ENCODE assay signal across 36 cellular contexts in genomic region chr7:86477343-86477742, GRCh38.
"Had no signal": no experiment of that assay in that cellular context is flagged by ENCODE, and none has a peak within 500 bp of the region (broad histone marks: within the 10 kb centered on the region; RNA-seq: fewer than 3 reads in every experiment).

No MANE protein-coding gene starts in this region.

- H3K27me3 Mint-ChIP-seq: activated naive CD4-positive, alpha-beta T cell treated with anti-CD3 and anti-CD28 coated beads, Interleukin-2, amount 10 ng/mL, durations not matched to agents 7 days and 5 days; activated naive CD4-positive, alpha-beta T cell treated with anti-CD3 and anti-CD28 coated beads, Interleukin-2, amount 50 U/mL, for 24 hours; activated naive CD8-positive, alpha-beta T cell; activated naive CD8-positive, alpha-beta T cell treated with anti-CD3 and anti-CD28 coated beads for 36 hours; activated naive CD8-positive, alpha-beta T cell treated with anti-CD3 and anti-CD28 coated beads, Interleukin-2, amount 10 ng/mL, durations not matched to agents 7 days and 5 days; activated naive CD8-positive, alpha-beta T cell treated with anti-CD3 and anti-CD28 coated beads, Interleukin-2, amount 50 U/mL, for 24 hours; activated T-cell treated with anti-CD3 and anti-CD28 coated beads, Interleukin-2, amount 50 U/mL, for 24 hours; activated T-helper 17 cell treated with anti-CD3 and anti-CD28 coated beads, Interleukin-2, amount 50 U/mL, for 72 hours; central memory CD8-positive, alpha-beta T cell had no signal

- H3K4me1 Mint-ChIP-seq: activated naive CD4-positive, alpha-beta T cell treated with anti-CD3 and anti-CD28 coated beads, Interleukin-2, amount 10 ng/mL, durations not matched to agents 7 days and 5 days; activated naive CD4-positive, alpha-beta T cell treated with anti-CD3 and anti-CD28 coated beads, Interleukin-2, amount 50 U/mL, for 24 hours; activated naive CD8-positive, alpha-beta T cell treated with anti-CD3 and anti-CD28 coated beads for 36 hours; activated naive CD8-positive, alpha-beta T cell treated with anti-CD3 and anti-CD28 coated beads, Interleukin-2, amount 10 ng/mL, durations not matched to agents 7 days and 5 days; activated naive CD8-positive, alpha-beta T cell treated with anti-CD3 and anti-CD28 coated beads, Interleukin-2, amount 50 U/mL, for 24 hours; activated T-helper 17 cell treated with anti-CD3 and anti-CD28 coated beads, Interleukin-2, amount 50 U/mL, for 72 hours; central memory CD8-positive, alpha-beta T cell had no signal

- DNase-seq: activated effector memory CD4-positive, alpha-beta T cell treated with anti-CD3 and anti-CD28 coated beads, Interleukin-2, amount 50 U/mL, for 16 hours; activated effector memory CD4-positive, alpha-beta T cell treated with Interleukin-2 at 50 U/mL for 16 hours; activated gamma-delta T cell; activated gamma-delta T cell treated with Interleukin-2 at 50 U/mL for 16 hours; activated naive CD4-positive, alpha-beta T cell; activated naive CD4-positive, alpha-beta T cell treated with anti-CD3 and anti-CD28 coated beads for 36 hours; activated naive CD4-positive, alpha-beta T cell treated with anti-CD3 and anti-CD28 coated beads, Interleukin-2, amount 10 ng/mL, durations not matched to agents 7 days and 5 days; activated naive CD4-positive, alpha-beta T cell treated with anti-CD3 and anti-CD28 coated beads, Interleukin-2, amount 50 U/mL, for 16 hours; activated naive CD4-positive, alpha-beta T cell treated with Interleukin-2 at 50 U/mL for 16 hours; activated naive CD8-positive, alpha-beta T cell treated with anti-CD3 and anti-CD28 coated beads for 36 hours; activated naive CD8-positive, alpha-beta T cell treated with anti-CD3 and anti-CD28 coated beads, Interleukin-2, amount 10 ng/mL, durations not matched to agents 7 days and 5 days; activated naive CD8-positive, alpha-beta T cell treated with anti-CD3 and anti-CD28 coated beads, Interleukin-2, amount 50 U/mL, for 24 hours; activated T-cell treated with anti-CD3 and anti-CD28 coated beads, Interleukin-2, amount 50 U/mL, for 24 hours; activated T-cell treated with anti-CD3 and anti-CD28 coated beads, Interleukin-2, amount 50 U/mL, for 4 hours; activated T-cell treated with anti-CD3 and anti-CD28 coated beads, Interleukin-2, amount 50 U/mL, for 48 hours; activated T-cell treated with anti-CD3 and anti-CD28 coated beads, Interleukin-2, amount 50 U/mL, for 72 hours; amniotic stem cell; amygdala; anterior cingulate cortex; aorta; body of pancreas; brain microvascular endothelial cell; caudate nucleus; central memory CD4-positive, alpha-beta T cell; cerebellar nuclear complex had no signal

- H3K27ac Mint-ChIP-seq: activated naive CD4-positive, alpha-beta T cell treated with anti-CD3 and anti-CD28 coated beads for 36 hours; activated naive CD4-positive, alpha-beta T cell treated with anti-CD3 and anti-CD28 coated beads, Interleukin-2, amount 10 ng/mL, durations not matched to agents 7 days and 5 days; activated naive CD4-positive, alpha-beta T cell treated with anti-CD3 and anti-CD28 coated beads, Interleukin-2, amount 50 U/mL, for 24 hours; activated naive CD4-positive, alpha-beta T cell treated with anti-CD3 and anti-CD28 coated beads, Interleukin-2, amount 50 U/mL, for 72 hours; activated naive CD8-positive, alpha-beta T cell; activated naive CD8-positive, alpha-beta T cell treated with anti-CD3 and anti-CD28 coated beads for 36 hours; activated naive CD8-positive, alpha-beta T cell treated with anti-CD3 and anti-CD28 coated beads, Interleukin-2, amount 10 ng/mL, durations not matched to agents 7 days and 5 days; activated naive CD8-positive, alpha-beta T cell treated with anti-CD3 and anti-CD28 coated beads, Interleukin-2, amount 50 U/mL, for 24 hours; activated T-cell treated with anti-CD3 and anti-CD28 coated beads, Interleukin-2, amount 50 U/mL, for 24 hours; activated T-cell treated with anti-CD3 and anti-CD28 coated beads, Interleukin-2, amount 50 U/mL, for 72 hours; activated T-helper 1 cell treated with anti-CD3 and anti-CD28 coated beads, Interleukin-12 subunit alpha, Interleukin-12 subunit beta, Interleukin-2, Interleukin-4 antibody, amounts not matched to agents 30 ng/mL and 10 ng/mL and 1 ng/mL, durations not matched to agents 14 hours and 24 hours and 36 hours; activated T-helper 17 cell treated with anti-CD3 and anti-CD28 coated beads, Interleukin-2, amount 50 U/mL, for 72 hours; activated T-helper 2 cell treated with anti-CD3 and anti-CD28 coated beads, Interferon-gamma antibody, Interleukin-2, Interleukin-4, amounts not matched to agents 10 μg/mL and 5 μg/mL and 100 μg/mL, durations not matched to agents 14 hours and 24 hours and 36 hours; brain had no signal

- H3K9me3 Mint-ChIP-seq: activated naive CD4-positive, alpha-beta T cell treated with anti-CD3 and anti-CD28 coated beads for 36 hours; activated naive CD4-positive, alpha-beta T cell treated with anti-CD3 and anti-CD28 coated beads, Interleukin-2, amount 10 ng/mL, durations not matched to agents 7 days and 5 days; activated naive CD4-positive, alpha-beta T cell treated with anti-CD3 and anti-CD28 coated beads, Interleukin-2, amount 50 U/mL, for 24 hours; activated naive CD8-positive, alpha-beta T cell treated with anti-CD3 and anti-CD28 coated beads for 36 hours; activated naive CD8-positive, alpha-beta T cell treated with anti-CD3 and anti-CD28 coated beads, Interleukin-2, amount 10 ng/mL, durations not matched to agents 7 days and 5 days; activated naive CD8-positive, alpha-beta T cell treated with anti-CD3 and anti-CD28 coated beads, Interleukin-2, amount 50 U/mL, for 24 hours; activated T-cell treated with anti-CD3 and anti-CD28 coated beads, Interleukin-2, amount 50 U/mL, for 24 hours; activated T-cell treated with anti-CD3 and anti-CD28 coated beads, Interleukin-2, amount 50 U/mL, for 4 hours; activated T-cell treated with anti-CD3 and anti-CD28 coated beads, Interleukin-2, amount 50 U/mL, for 72 hours; activated T-helper 1 cell treated with anti-CD3 and anti-CD28 coated beads, Interleukin-12 subunit alpha, Interleukin-12 subunit beta, Interleukin-2, Interleukin-4 antibody, amounts not matched to agents 30 ng/mL and 10 ng/mL and 1 ng/mL, durations not matched to agents 14 hours and 24 hours and 36 hours; activated T-helper 2 cell treated with anti-CD3 and anti-CD28 coated beads, Interferon-gamma antibody, Interleukin-2, Interleukin-4, amounts not matched to agents 10 μg/mL and 5 μg/mL and 100 μg/mL, durations not matched to agents 14 hours and 24 hours and 36 hours; brain had no signal

- H3K4me3 ChIP-seq: ascending aorta, body of pancreas, breast epithelium, cardiac muscle cell had no signal

- H3K9me3 ChIP-seq: ascending aorta, body of pancreas, breast epithelium had no signal

- H3K27ac ChIP-seq: ascending aorta, body of pancreas, brain microvascular endothelial cell, breast epithelium, cardiac muscle cell had no signal

- H3K27me3 ChIP-seq: ascending aorta, body of pancreas, brain microvascular endothelial cell, breast epithelium, cardiac muscle cell had no signal

- H3K4me1 ChIP-seq: ascending aorta, body of pancreas, breast epithelium had no signal

- H3K4me3 Mint-ChIP-seq: activated naive CD4-positive, alpha-beta T cell treated with anti-CD3 and anti-CD28 coated beads for 36 hours; activated naive CD4-positive, alpha-beta T cell treated with anti-CD3 and anti-CD28 coated beads, Interleukin-2, amount 10 ng/mL, durations not matched to agents 7 days and 5 days; activated naive CD4-positive, alpha-beta T cell treated with anti-CD3 and anti-CD28 coated beads, Interleukin-2, amount 50 U/mL, for 24 hours; activated naive CD8-positive, alpha-beta T cell; activated naive CD8-positive, alpha-beta T cell treated with anti-CD3 and anti-CD28 coated beads for 36 hours; activated naive CD8-positive, alpha-beta T cell treated with anti-CD3 and anti-CD28 coated beads, Interleukin-2, amount 10 ng/mL, durations not matched to agents 7 days and 5 days; activated naive CD8-positive, alpha-beta T cell treated with anti-CD3 and anti-CD28 coated beads, Interleukin-2, amount 50 U/mL, for 24 hours; activated T-cell treated with anti-CD3 and anti-CD28 coated beads, Interleukin-2, amount 50 U/mL, for 24 hours; activated T-cell treated with anti-CD3 and anti-CD28 coated beads, Interleukin-2, amount 50 U/mL, for 4 hours; activated T-cell treated with anti-CD3 and anti-CD28 coated beads, Interleukin-2, amount 50 U/mL, for 72 hours; activated T-helper 1 cell treated with anti-CD3 and anti-CD28 coated beads, Interleukin-12 subunit alpha, Interleukin-12 subunit beta, Interleukin-2, Interleukin-4 antibody, amounts not matched to agents 30 ng/mL and 10 ng/mL and 1 ng/mL, durations not matched to agents 14 hours and 24 hours and 36 hours; activated T-helper 17 cell treated with anti-CD3 and anti-CD28 coated beads, Interleukin-2, amount 50 U/mL, for 72 hours; brain; central memory CD8-positive, alpha-beta T cell had no signal

- ATAC-seq: activated naive CD4-positive, alpha-beta T cell treated with anti-CD3 and anti-CD28 coated beads, Interleukin-2, amount 50 U/mL, for 72 hours; activated naive CD8-positive, alpha-beta T cell treated with anti-CD3 and anti-CD28 coated beads, Interleukin-2, amount 50 U/mL, for 24 hours; activated T-cell treated with anti-CD3 and anti-CD28 coated beads, Interleukin-2, amount 50 U/mL, for 4 hours; activated T-cell treated with anti-CD3 and anti-CD28 coated beads, Interleukin-2, amount 50 U/mL, for 72 hours; activated T-helper 17 cell treated with anti-CD3 and anti-CD28 coated beads, Interleukin-2, amount 50 U/mL, for 72 hours; body of pancreas had no signal

- H3K36me3 Mint-ChIP-seq: activated naive CD4-positive, alpha-beta T cell treated with anti-CD3 and anti-CD28 coated beads, Interleukin-2, amount 10 ng/mL, durations not matched to agents 7 days and 5 days; activated naive CD4-positive, alpha-beta T cell treated with anti-CD3 and anti-CD28 coated beads, Interleukin-2, amount 50 U/mL, for 24 hours; activated naive CD4-positive, alpha-beta T cell treated with anti-CD3 and anti-CD28 coated beads, Interleukin-2, amount 50 U/mL, for 72 hours; activated naive CD8-positive, alpha-beta T cell; activated naive CD8-positive, alpha-beta T cell treated with anti-CD3 and anti-CD28 coated beads for 36 hours; activated naive CD8-positive, alpha-beta T cell treated with anti-CD3 and anti-CD28 coated beads, Interleukin-2, amount 10 ng/mL, durations not matched to agents 7 days and 5 days; brain had no signal

- H3K36me3 ChIP-seq: ascending aorta, brain microvascular endothelial cell, breast epithelium, cardiac muscle cell had no signal
